In genomic region chr4:118954246-118954645, GRCh38 we compare ENCODE assay signal across 12 cellular contexts.
A peak's percentile ranks its signal among the peaks of the same experiment; 100 is the strongest.
DNase-seq lines count a peak whose midpoint lies in the region; ATAC-seq and TF ChIP-seq lines count a peak whose summit lies in the region.
"Had no signal": no experiment of that assay in that cellular context is flagged by ENCODE, and none has a peak within 500 bp of the region (broad histone marks: within the 10 kb centered on the region; RNA-seq: fewer than 3 reads in every experiment).

No MANE protein-coding gene starts in this region.

- no peak for DNase-seq in GM06990 (ENCODE audit: extremely low read depth, insufficient read length)
- DNase-seq in NCI-H748 (lab: John Stamatoyannopoulos, UW; ENCODE audit: unreplicated experiment), result peak; percentile 52
- no peak for DNase-seq in dorsolateral prefrontal cortex
- no peak for DNase-seq in progenitor cell of endocrine pancreas (ENCODE audit: low spot score, unreplicated experiment)
- no peak for DNase-seq in NCI-H187 treated with DMSO at 0.1 percent for 48 hours (lab: John Stamatoyannopoulos, UW)
- DNase-seq in colonic mucosa, result no peak
- DNase-seq: activated CD8-positive, alpha-beta memory T cell treated with anti-CD3 and anti-CD28 coated beads, Interleukin-2, amount 50 U/mL, for 48 hours; NCI-H524 treated with DMSO at 0.1 percent for 48 hours; posterior cingulate gyrus had no signal

- H3K27ac Mint-ChIP-seq in progenitor cell of endocrine pancreas, result no peak overlapping the region

- no peaks in the 10 kb centered on the region for H3K4me1 Mint-ChIP-seq in progenitor cell of endocrine pancreas (ENCODE audit: low read depth)

- H3K36me3 Mint-ChIP-seq in progenitor cell of endocrine pancreas (ENCODE audit: insufficient read depth), result no peaks in the 10 kb centered on the region

- H3K36me3 ChIP-seq in GM06990 (ENCODE audit: control insufficient read depth, insufficient read depth, low read length) (no peaks in the 10 kb centered on the region), colonic mucosa (no peaks in the 10 kb centered on the region)

- ATAC-seq in HG03159 (IDR thresholded peaks at IDR 0.05; ENCODE audit: unreplicated experiment), result no peak
- ATAC-seq in GM21526 (IDR thresholded peaks at IDR 0.05; ENCODE audit: low FRiP score, unreplicated experiment), result no peak

- H3K27me3 Mint-ChIP-seq in progenitor cell of endocrine pancreas, result no peaks in the 10 kb centered on the region

- H3K27me3 ChIP-seq in GM06990 (replicated peaks; ENCODE audit: control insufficient read depth, insufficient read depth, low read length), result no peaks in the 10 kb centered on the region
- no peaks in the 10 kb centered on the region for H3K27me3 ChIP-seq in dorsolateral prefrontal cortex
- no peaks in the 10 kb centered on the region for H3K27me3 ChIP-seq in colonic mucosa

- peak; percentile 21 for TF ChIP-seq CTCF in GM06990 (IDR thresholded peaks at IDR 0.05; ENCODE audit: insufficient read depth, low read length, poor library complexity, severe bottlenecking)
- peak in 44 of 56 donors; percentile 12 to 61 (median 35) for TF ChIP-seq CTCF in dorsolateral prefrontal cortex (IDR thresholded peaks at IDR 0.05 in 54 of 56, conservative IDR thresholded peaks at IDR 0.05 in 2 of 56; ENCODE audit: low read depth in 1 of 56, partially characterized antibody in 56 of 56)
- TF ChIP-seq CTCF in progenitor cell of endocrine pancreas (IDR thresholded peaks at IDR 0.05; ENCODE audit: unreplicated experiment), result peak; percentile 11
- TF ChIP-seq CTCF in colonic mucosa (IDR thresholded peaks at IDR 0.05), result no peak

- H3K9me3 ChIP-seq in colonic mucosa, result no peaks in the 10 kb centered on the region

- H3K9ac ChIP-seq in colonic mucosa (ENCODE audit: low read depth in 2 of 2, low read length in 2 of 2), result no peak overlapping the region

- H3K4me1 ChIP-seq in colonic mucosa, result no peaks in the 10 kb centered on the region

- H3K9me3 Mint-ChIP-seq in progenitor cell of endocrine pancreas (ENCODE audit: low read depth), result no peaks in the 10 kb centered on the region

- intact Hi-C loops in dorsolateral prefrontal cortex (cut with DNase I) (no loop called here), colonic mucosa (cut with DNase I) (no loop called here)

- no peak overlapping the region for H3K4me3 Mint-ChIP-seq in progenitor cell of endocrine pancreas (ENCODE audit: low read depth)

- no peak overlapping the region for H3K4me3 ChIP-seq in GM06990 (replicated peaks; ENCODE audit: low read depth, low read length)
- peak overlapping the region in 11 of 59 donors; percentile 5 to 40 (median 15) for H3K4me3 ChIP-seq in dorsolateral prefrontal cortex
- no peak overlapping the region for H3K4me3 ChIP-seq in colonic mucosa

- H3K27ac ChIP-seq in dorsolateral prefrontal cortex, result peak overlapping the region in 3 of 59 donors; percentile 23 to 36 (median 36)
- no peak overlapping the region for H3K27ac ChIP-seq in colonic mucosa
- H3K27ac ChIP-seq: epithelial cell of prostate had no signal
